Comparison of ENCODE assay signal across 1 cellular context in genomic region chr9:91305596-91305995, GRCh38.
TF ChIP-seq lines count a peak whose summit lies in the region.

No MANE protein-coding gene starts in this region.

TF ChIP-seq in HCT116, 20 proteins besides CTCF, POLR2A, EP300 and RAD21 (continued from another document):
- no peak for TF ChIP-seq REST (IDR thresholded peaks at IDR 0.05; ENCODE audit: low read depth)
- no peak for TF ChIP-seq EZH2 (IDR thresholded peaks at IDR 0.05)
- no peak for TF ChIP-seq POLR2AphosphoS5 (IDR thresholded peaks at IDR 0.05; ENCODE audit: low read depth, low read length)
- no peak for TF ChIP-seq JUND (IDR thresholded peaks at IDR 0.05)
